Comparison of ENCODE assay signal across 16 cellular contexts in the genomic region with DNA sequence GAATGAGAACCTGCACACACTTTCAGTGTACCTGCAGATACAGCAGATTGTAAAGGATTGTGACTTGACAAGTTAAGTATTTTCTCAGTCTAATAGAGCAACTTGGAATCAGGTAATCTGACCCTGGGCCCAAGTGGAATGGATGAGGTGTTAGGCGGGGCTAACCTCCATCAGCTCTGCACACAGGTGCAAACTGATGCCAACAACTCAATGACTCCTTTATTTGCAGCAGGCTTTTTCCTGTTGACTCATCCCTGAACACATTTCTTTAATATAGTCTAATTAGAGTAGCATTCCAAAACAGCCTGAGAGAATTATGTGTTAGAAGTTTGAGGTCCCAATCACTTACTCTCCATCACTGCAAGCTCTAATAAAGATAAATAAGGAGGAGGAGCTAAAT. TPM values are rescaled to one million over a fixed set of nuclear protein-coding genes. Genes with fewer than 3 reads are reported as not detected.
DNase-seq lines count a peak whose midpoint lies in the region; ATAC-seq and TF ChIP-seq lines count a peak whose summit lies in the region.
"Had no signal": no experiment of that assay in that cellular context is flagged by ENCODE, and none has a peak within 500 bp of the region (broad histone marks: within the 10 kb centered on the region; RNA-seq: fewer than 3 reads in every experiment).

No MANE protein-coding gene starts in this region.

- TF ChIP-seq EP300 in ovary (IDR thresholded peaks at IDR 0.05): no peak

- intact Hi-C loops in ovary (cut with DNase I) (no loop called here), uterus (cut with DNase I; ENCODE audit: low total_unique reads) (no loop called here)

- peak; percentile 46 for ATAC-seq in SK-N-SH treated with all-trans-retinoic acid at 6 μM for 48 hours
- no peak for ATAC-seq in HG03439 (IDR thresholded peaks at IDR 0.05; ENCODE audit: unreplicated experiment)

- H3K27ac ChIP-seq in hepatocyte (peak overlapping the region; percentile 9), ovary (no peak overlapping the region), uterus (no peak overlapping the region)
- H3K27ac ChIP-seq: left ventricle myocardium inferior, thoracic aorta had no signal

- TF ChIP-seq CTCF in hepatocyte (IDR thresholded peaks at IDR 0.05; ENCODE audit: poor library complexity) (no peak), ovary (IDR thresholded peaks at IDR 0.05) (no peak), uterus (IDR thresholded peaks at IDR 0.05) (no peak)

- no peaks in the 10 kb centered on the region for H4K20me1 ChIP-seq in hepatocyte (ENCODE audit: insufficient read depth, poor library complexity, severe bottlenecking)

- H3K9me3 ChIP-seq in hepatocyte (ENCODE audit: low read depth) (no peaks in the 10 kb centered on the region), ovary (no peaks in the 10 kb centered on the region), uterus (no peaks in the 10 kb centered on the region)
- H3K9me3 ChIP-seq: left ventricle myocardium inferior, thoracic aorta had no signal

- peaks cover 27% of the 10 kb centered on the region for H3K4me1 Mint-ChIP-seq in activated T-cell treated with anti-CD3 and anti-CD28 coated beads, Interleukin-2, amount 50 U/mL, for 24 hours (ENCODE audit: low read depth)

- DNase-seq in DMS53 (lab: John Stamatoyannopoulos, UW) (peak; percentile 69), LHCN-M2 (ENCODE audit: low read depth) (peak; percentile 40), hepatocyte (ENCODE audit: low spot score) (no peak), ovary (no peak), uterus (no peak)
- DNase-seq in activated T-cell treated with anti-CD3 and anti-CD28 coated beads, Interleukin-2, amount 50 U/mL, for 24 hours: no peak
- DNase-seq: activated CD4-positive, CD25-positive, alpha-beta regulatory T cell; activated naive CD8-positive, alpha-beta T cell treated with anti-CD3 and anti-CD28 coated beads for 36 hours; cerebellar nuclear complex; hippocampal formation; left ventricle myocardium inferior; naive B cell had no signal

- H3K4me1 ChIP-seq in hepatocyte (ENCODE audit: insufficient read depth) (no peaks in the 10 kb centered on the region), ovary (ENCODE audit: insufficient read depth) (no peaks in the 10 kb centered on the region), uterus (no peaks in the 10 kb centered on the region)
- H3K4me1 ChIP-seq: left ventricle myocardium inferior had no signal

- H3K4me3 ChIP-seq in hepatocyte (no peak overlapping the region), ovary (no peak overlapping the region), uterus (no peak overlapping the region)
- H3K4me3 ChIP-seq: left ventricle myocardium inferior, thoracic aorta had no signal

- no peak overlapping the region for H2AFZ ChIP-seq in hepatocyte

- no peaks in the 10 kb centered on the region for H3K27me3 Mint-ChIP-seq in activated T-cell treated with anti-CD3 and anti-CD28 coated beads, Interleukin-2, amount 50 U/mL, for 24 hours
- H3K27me3 Mint-ChIP-seq: activated naive CD8-positive, alpha-beta T cell treated with anti-CD3 and anti-CD28 coated beads for 36 hours; IgD-negative memory B cell; naive B cell had no signal

- H3K9me3 Mint-ChIP-seq in activated T-cell treated with anti-CD3 and anti-CD28 coated beads, Interleukin-2, amount 50 U/mL, for 24 hours: no peaks in the 10 kb centered on the region
- H3K9me3 Mint-ChIP-seq: activated naive CD8-positive, alpha-beta T cell treated with anti-CD3 and anti-CD28 coated beads for 36 hours; IgD-negative memory B cell; naive B cell had no signal

- H3K36me3 Mint-ChIP-seq in activated T-cell treated with anti-CD3 and anti-CD28 coated beads, Interleukin-2, amount 50 U/mL, for 24 hours (ENCODE audit: low read depth): peaks cover 18% of the 10 kb centered on the region

- no peak overlapping the region for H3K4me2 ChIP-seq in hepatocyte

- WGBS in hepatocyte (ENCODE audit: low lambda C conversion rate, missing lambda C conversion rate): 73% methylated on average over 1 of the region's 1 CpG
- WGBS in ovary, 3 donors: 90 to 100% (median 100%) methylated on average over 1 of the region's 1 CpG

- H3K4me3 Mint-ChIP-seq in activated T-cell treated with anti-CD3 and anti-CD28 coated beads, Interleukin-2, amount 50 U/mL, for 24 hours: no peak overlapping the region
- H3K4me3 Mint-ChIP-seq: activated naive CD8-positive, alpha-beta T cell treated with anti-CD3 and anti-CD28 coated beads for 36 hours; IgD-negative memory B cell; naive B cell had no signal

- H3K36me3 ChIP-seq in hepatocyte (replicated peaks; ENCODE audit: insufficient read depth, low read depth) (no peaks in the 10 kb centered on the region), ovary (no peaks in the 10 kb centered on the region), uterus (no peaks in the 10 kb centered on the region)

- H3K9me2 ChIP-seq in hepatocyte (replicated peaks; ENCODE audit: insufficient read depth): no peaks in the 10 kb centered on the region

- H3K27me3 ChIP-seq in hepatocyte: no peaks in the 10 kb centered on the region
- H3K27me3 ChIP-seq in ovary: no peaks in the 10 kb centered on the region
- H3K27me3 ChIP-seq in uterus: no peaks in the 10 kb centered on the region

- no peak overlapping the region for H3K27ac Mint-ChIP-seq in activated T-cell treated with anti-CD3 and anti-CD28 coated beads, Interleukin-2, amount 50 U/mL, for 24 hours
- H3K27ac Mint-ChIP-seq: activated naive CD8-positive, alpha-beta T cell treated with anti-CD3 and anti-CD28 coated beads for 36 hours had no signal

- TF ChIP-seq POLR2A in ovary (IDR thresholded peaks at IDR 0.05): no peak
- TF ChIP-seq POLR2A in uterus (IDR thresholded peaks at IDR 0.05): no peak

- no peaks in the 10 kb centered on the region for H3K79me2 ChIP-seq in hepatocyte

TF ChIP-seq in SK-N-SH treated with all-trans-retinoic acid at 6 μM for 48 hours, 23 proteins besides CTCF, POLR2A, EP300 and RAD21:
- TF ChIP-seq ARNTL (CRISPR knock-in tag; IDR thresholded peaks at IDR 0.05; ENCODE audit: borderline replicate concordance, low read depth) (no peak), ZFP3 (CRISPR knock-in tag; IDR thresholded peaks at IDR 0.05) (no peak), TCF4 (CRISPR knock-in tag; IDR thresholded peaks at IDR 0.05; ENCODE audit: borderline replicate concordance) (no peak), ESRRG (CRISPR knock-in tag; IDR thresholded peaks at IDR 0.05) (no peak), PPARA (CRISPR knock-in tag; IDR thresholded peaks at IDR 0.05; ENCODE audit: borderline replicate concordance) (no peak), CREB5 (CRISPR knock-in tag; IDR thresholded peaks at IDR 0.05; ENCODE audit: low read depth) (no peak), ZC3H10 (CRISPR knock-in tag; IDR thresholded peaks at IDR 0.05) (no peak), RARB (CRISPR knock-in tag; IDR thresholded peaks at IDR 0.05) (no peak), CSRNP3 (CRISPR knock-in tag; IDR thresholded peaks at IDR 0.05) (no peak), OSR1 (CRISPR knock-in tag; IDR thresholded peaks at IDR 0.05) (no peak)
- TF ChIP-seq, protein P1, sequence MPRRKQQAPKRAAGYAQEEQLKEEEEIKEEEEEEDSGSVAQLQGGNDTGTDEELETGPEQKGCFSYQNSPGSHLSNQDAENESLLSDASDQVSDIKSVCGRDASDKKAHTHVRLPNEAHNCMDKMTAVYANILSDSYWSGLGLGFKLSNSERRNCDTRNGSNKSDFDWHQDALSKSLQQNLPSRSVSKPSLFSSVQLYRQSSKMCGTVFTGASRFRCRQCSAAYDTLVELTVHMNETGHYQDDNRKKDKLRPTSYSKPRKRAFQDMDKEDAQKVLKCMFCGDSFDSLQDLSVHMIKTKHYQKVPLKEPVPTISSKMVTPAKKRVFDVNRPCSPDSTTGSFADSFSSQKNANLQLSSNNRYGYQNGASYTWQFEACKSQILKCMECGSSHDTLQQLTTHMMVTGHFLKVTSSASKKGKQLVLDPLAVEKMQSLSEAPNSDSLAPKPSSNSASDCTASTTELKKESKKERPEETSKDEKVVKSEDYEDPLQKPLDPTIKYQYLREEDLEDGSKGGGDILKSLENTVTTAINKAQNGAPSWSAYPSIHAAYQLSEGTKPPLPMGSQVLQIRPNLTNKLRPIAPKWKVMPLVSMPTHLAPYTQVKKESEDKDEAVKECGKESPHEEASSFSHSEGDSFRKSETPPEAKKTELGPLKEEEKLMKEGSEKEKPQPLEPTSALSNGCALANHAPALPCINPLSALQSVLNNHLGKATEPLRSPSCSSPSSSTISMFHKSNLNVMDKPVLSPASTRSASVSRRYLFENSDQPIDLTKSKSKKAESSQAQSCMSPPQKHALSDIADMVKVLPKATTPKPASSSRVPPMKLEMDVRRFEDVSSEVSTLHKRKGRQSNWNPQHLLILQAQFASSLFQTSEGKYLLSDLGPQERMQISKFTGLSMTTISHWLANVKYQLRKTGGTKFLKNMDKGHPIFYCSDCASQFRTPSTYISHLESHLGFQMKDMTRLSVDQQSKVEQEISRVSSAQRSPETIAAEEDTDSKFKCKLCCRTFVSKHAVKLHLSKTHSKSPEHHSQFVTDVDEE (CRISPR knock-in tag; IDR thresholded peaks at IDR 0.05): no peak

RNA-seq across cellular contexts. Expression of gene TPT1, which starts 48.8 kb away (rescaled TPM):
- total RNA-seq in LHCN-M2 (2014; rRNA removed) (1,773 and 1,961 TPM in 2 replicates), hepatocyte (6,453 and 7,332 TPM in 2 replicates), ovary (1,000 to 10,000 TPM; 4,694 to 8,633 (median 7,041) TPM), uterus (1,000 to 10,000 TPM; 4,739 to 6,904 (median 5,667) TPM)
- polyA plus RNA-seq in LHCN-M2 (2012): 3,733 TPM
- polyA plus RNA-seq in hepatocyte (1,047 and 1,085 TPM in 2 replicates), ovary (over 10,000 TPM; 11,087 to 14,373 TPM)

Comparison
In these comparisons a context has a peak if more than half of its experiments do, and no peak if none do; other contexts are left out.
1. DNase-seq: peak in DMS53 (single experiment) and LHCN-M2 (single experiment); none in hepatocyte (single experiment), activated T-cell treated with anti-CD3 and anti-CD28 coated beads, Interleukin-2, amount 50 U/mL, for 24 hours (single experiment), ovary (0 of 5) and uterus (0 of 2).